ENCODE assay signal across 17 cellular contexts in genomic region chr19:27795369-27795768, GRCh38.
DNase-seq lines count a peak whose midpoint lies in the region; ATAC-seq and TF ChIP-seq lines count a peak whose summit lies in the region.
"Had no signal": no experiment of that assay in that cellular context is flagged by ENCODE, and none has a peak within 500 bp of the region (broad histone marks: within the 10 kb centered on the region; RNA-seq: fewer than 3 reads in every experiment).

No MANE protein-coding gene starts in this region.

- DNase-seq in stimulated activated naive CD8-positive, alpha-beta T cell treated with anti-CD3 and anti-CD28 coated beads, Interleukin-15, amount 100 ng/mL, for 72 hours, result no peak
- DNase-seq in WTC11 (ENCODE audit: low spot score) (no peak), NCI-H69 (lab: John Stamatoyannopoulos, UW) (no peak)
- DNase-seq: activated CD8-positive, alpha-beta memory T cell treated with anti-CD3 and anti-CD28 coated beads for 24 hours; BE2C; effector memory CD4-positive, alpha-beta T cell; GDM1; NCI-H1436; stimulated activated naive CD8-positive, alpha-beta T cell treated with anti-CD3 and anti-CD28 coated beads, Interleukin-15, Interleukin-2, amounts not matched to agents 100 U/mL and 50 U/mL, for 24 hours had no signal

- CTCF ChIA-PET in WTC11 (lab: Charles Lee), result no interaction called here

- H3K9ac ChIP-seq in iPS-20b (ENCODE audit: low read depth, low read length), result no peak overlapping the region

- TF ChIP-seq CTCF in WTC11 (IDR thresholded peaks at IDR 0.05), result no peak

- H3K36me3 ChIP-seq in iPS-20b (ENCODE audit: insufficient read depth, low read depth, low read length), result peaks cover 5% of the 10 kb centered on the region; the same call in 1 of the 2 replicates

- peaks cover 34% of the 10 kb centered on the region for H3K36me3 Mint-ChIP-seq in stimulated activated naive CD8-positive, alpha-beta T cell treated with anti-CD3 and anti-CD28 coated beads, Interleukin-15, Interleukin-2, amounts not matched to agents 100 ng/mL and 50 ng/mL, for 24 hours (ENCODE audit: low read depth)
- H3K36me3 Mint-ChIP-seq in WTC11, result peaks cover 48% of the 10 kb centered on the region

- H3K9me3 Mint-ChIP-seq in stimulated activated naive CD8-positive, alpha-beta T cell treated with anti-CD3 and anti-CD28 coated beads, Interleukin-15, Interleukin-2, amounts not matched to agents 100 ng/mL and 50 ng/mL, for 24 hours, result no peaks in the 10 kb centered on the region
- no peaks in the 10 kb centered on the region for H3K9me3 Mint-ChIP-seq in stimulated activated naive CD8-positive, alpha-beta T cell treated with anti-CD3 and anti-CD28 coated beads, Interleukin-15, amount 100 ng/mL, for 72 hours
- H3K9me3 Mint-ChIP-seq in WTC11, result peaks cover 40% of the 10 kb centered on the region

- POLR2A ChIA-PET in WTC11 (lab: Charles Lee), result no interaction called here

- H3K27me3 ChIP-seq in iPS-20b (ENCODE audit: insufficient read depth, low read length), result no peaks in the 10 kb centered on the region
- H3K27me3 ChIP-seq: ascending aorta, BE2C had no signal

- peak overlapping the region; percentile 47 for H3K4me3 Mint-ChIP-seq in stimulated activated naive CD8-positive, alpha-beta T cell treated with anti-CD3 and anti-CD28 coated beads, Interleukin-15, Interleukin-2, amounts not matched to agents 100 ng/mL and 50 ng/mL, for 24 hours
- peak overlapping the region in 1 of 2 donors; percentile 46 for H3K4me3 Mint-ChIP-seq in stimulated activated naive CD8-positive, alpha-beta T cell treated with anti-CD3 and anti-CD28 coated beads, Interleukin-15, amount 100 ng/mL, for 72 hours
- H3K4me3 Mint-ChIP-seq in WTC11, result 0 out of 2 replicates have a peak overlapping the region, but pooled peaks have one; percentile 8

- ATAC-seq in stimulated activated naive CD8-positive, alpha-beta T cell treated with anti-CD3 and anti-CD28 coated beads, Interleukin-15, amount 100 ng/mL, for 72 hours, result no peak
- ATAC-seq in WTC11 (no peak), GM18873 (IDR thresholded peaks at IDR 0.05; ENCODE audit: low FRiP score, unreplicated experiment) (no peak), GM19328 (IDR thresholded peaks at IDR 0.05; ENCODE audit: unreplicated experiment) (no peak), GM21526 (IDR thresholded peaks at IDR 0.05; ENCODE audit: low FRiP score, unreplicated experiment) (no peak)
- ATAC-seq: left colon; stimulated activated naive CD8-positive, alpha-beta T cell treated with anti-CD3 and anti-CD28 coated beads, Interleukin-15, Interleukin-2, amounts not matched to agents 100 U/mL and 50 U/mL, for 24 hours had no signal

- peaks cover 41% of the 10 kb centered on the region for H3K4me1 Mint-ChIP-seq in stimulated activated naive CD8-positive, alpha-beta T cell treated with anti-CD3 and anti-CD28 coated beads, Interleukin-15, Interleukin-2, amounts not matched to agents 100 ng/mL and 50 ng/mL, for 24 hours (ENCODE audit: low read depth)
- peaks cover 18% of the 10 kb centered on the region for H3K4me1 Mint-ChIP-seq in stimulated activated naive CD8-positive, alpha-beta T cell treated with anti-CD3 and anti-CD28 coated beads, Interleukin-15, amount 100 ng/mL, for 72 hours
- peaks cover 2% of the 10 kb centered on the region for H3K4me1 Mint-ChIP-seq in WTC11

- H3K27ac Mint-ChIP-seq in stimulated activated naive CD8-positive, alpha-beta T cell treated with anti-CD3 and anti-CD28 coated beads, Interleukin-15, Interleukin-2, amounts not matched to agents 100 ng/mL and 50 ng/mL, for 24 hours, result no peak overlapping the region
- peak overlapping the region in 1 of 2 donors; percentile 12 for H3K27ac Mint-ChIP-seq in stimulated activated naive CD8-positive, alpha-beta T cell treated with anti-CD3 and anti-CD28 coated beads, Interleukin-15, amount 100 ng/mL, for 72 hours
- H3K27ac Mint-ChIP-seq in WTC11, result no peak overlapping the region

- peak overlapping the region; percentile 95; the same call in 1 of the 2 replicates for H3K4me3 ChIP-seq in iPS-20b (ENCODE audit: low read length)

- H3K27ac ChIP-seq in iPS-20b (ENCODE audit: low read length), result no peak overlapping the region
- H3K27ac ChIP-seq: SK-N-MC had no signal

- no peaks in the 10 kb centered on the region for H3K27me3 Mint-ChIP-seq in stimulated activated naive CD8-positive, alpha-beta T cell treated with anti-CD3 and anti-CD28 coated beads, Interleukin-15, Interleukin-2, amounts not matched to agents 100 ng/mL and 50 ng/mL, for 24 hours
- no peaks in the 10 kb centered on the region for H3K27me3 Mint-ChIP-seq in stimulated activated naive CD8-positive, alpha-beta T cell treated with anti-CD3 and anti-CD28 coated beads, Interleukin-15, amount 100 ng/mL, for 72 hours
- H3K27me3 Mint-ChIP-seq in WTC11 (ENCODE audit: low read depth), result no peaks in the 10 kb centered on the region

- H3K4me1 ChIP-seq in iPS-20b (ENCODE audit: insufficient read depth, low read length), result no peaks in the 10 kb centered on the region
- H3K4me1 ChIP-seq: BE2C had no signal

- H3K9me3 ChIP-seq in iPS-20b (ENCODE audit: insufficient read depth, low read depth, low read length), result peaks cover 46% of the 10 kb centered on the region
- H3K9me3 ChIP-seq: ascending aorta, BE2C had no signal

TF ChIP-seq in WTC11, 78 proteins besides CTCF, POLR2A, EP300 and RAD21:
- TF ChIP-seq RORB (CRISPR knock-in tag; IDR thresholded peaks at IDR 0.05) (no peak), ARID4B (CRISPR knock-in tag; IDR thresholded peaks at IDR 0.05; ENCODE audit: borderline replicate concordance) (no peak), TEAD4 (CRISPR knock-in tag; IDR thresholded peaks at IDR 0.05) (no peak), ZNF396 (CRISPR knock-in tag; IDR thresholded peaks at IDR 0.05; ENCODE audit: borderline replicate concordance) (no peak), ESRRA (CRISPR knock-in tag; IDR thresholded peaks at IDR 0.05; ENCODE audit: borderline replicate concordance) (no peak), HMGXB4 (CRISPR knock-in tag; IDR thresholded peaks at IDR 0.05) (no peak), GTF2I (CRISPR knock-in tag; conservative IDR thresholded peaks at IDR 0.05) (no peak), TEAD1 (CRISPR knock-in tag; IDR thresholded peaks at IDR 0.05) (no peak), FOXK1 (CRISPR knock-in tag; IDR thresholded peaks at IDR 0.05) (no peak), NR1H2 (CRISPR knock-in tag; IDR thresholded peaks at IDR 0.05) (no peak), ELF4 (CRISPR knock-in tag; IDR thresholded peaks at IDR 0.05; ENCODE audit: low read depth) (no peak)
